1 cellular context compared by ENCODE assay signal in genomic region chr3:184333190-184333589, GRCh38.
TF ChIP-seq lines count a peak whose summit lies in the region.

No MANE protein-coding gene starts in this region.

TF ChIP-seq in IMR-90, 13 proteins besides CTCF, POLR2A, EP300 and RAD21:
- TF ChIP-seq RFX5 (IDR thresholded peaks at IDR 0.05; ENCODE audit: low read depth, low read length) (no peak), CHD1 (IDR thresholded peaks at IDR 0.05; ENCODE audit: low read depth, low read length) (no peak), MAZ (IDR thresholded peaks at IDR 0.05; ENCODE audit: borderline replicate concordance, low read depth, low read length) (no peak), MAFK (IDR thresholded peaks at IDR 0.05; ENCODE audit: low read depth, low read length) (no peak), SMC3 (IDR thresholded peaks at IDR 0.05; ENCODE audit: low read depth, low read length) (no peak), RCOR1 (IDR thresholded peaks at IDR 0.05; ENCODE audit: insufficient replicate concordance, low read length) (no peak), ELK1 (IDR thresholded peaks at IDR 0.05; ENCODE audit: borderline replicate concordance, low read depth, low read length) (no peak), USF2 (IDR thresholded peaks at IDR 0.05; ENCODE audit: low read depth, low read length) (no peak), CEBPB (IDR thresholded peaks at IDR 0.05; ENCODE audit: low read depth, low read length) (no peak), FOS (IDR thresholded peaks at IDR 0.05; ENCODE audit: low read depth, low read length) (no peak), MXI1 (IDR thresholded peaks at IDR 0.05; ENCODE audit: borderline replicate concordance, low read depth, low read length) (no peak), NFE2L2 (IDR thresholded peaks at IDR 0.05; ENCODE audit: low read depth, low read length) (no peak), BHLHE40 (IDR thresholded peaks at IDR 0.05; ENCODE audit: low read depth, low read length) (no peak)
